In genomic region chr17:57697891-57698708, GRCh38 we compare ENCODE assay signal across 15 cellular contexts. TPM values are rescaled to one million over a fixed set of nuclear protein-coding genes. Genes with fewer than 3 reads are reported as not detected.
DNase-seq lines count a peak whose midpoint lies in the region; ATAC-seq and TF ChIP-seq lines count a peak whose summit lies in the region.
"Had no signal": no experiment of that assay in that cellular context is flagged by ENCODE, and none has a peak within 500 bp of the region (broad histone marks: within the 10 kb centered on the region; RNA-seq: fewer than 3 reads in every experiment).

No MANE protein-coding gene starts in this region.

- no peak for ATAC-seq in activated CD8-positive, alpha-beta memory T cell treated with anti-CD3 and anti-CD28 coated beads, Interleukin-2, amount 10 ng/mL, durations not matched to agents 7 days and 5 days
- ATAC-seq in effector memory CD8-positive, alpha-beta T cell (replicated peaks): peak; percentile 18
- no peak for ATAC-seq in left lung
- ATAC-seq: heart left ventricle, WTC11 had no signal

- peak; percentile 5 to 12 for DNase-seq in activated CD8-positive, alpha-beta memory T cell treated with anti-CD3 and anti-CD28 coated beads for 4 hours (ENCODE audit: low read depth in 2 of 2)
- DNase-seq in activated CD8-positive, alpha-beta memory T cell treated with anti-CD3 and anti-CD28 coated beads, Interleukin-2, amount 10 ng/mL, durations not matched to agents 7 days and 5 days: no peak
- DNase-seq in MV-4-11 (lab: John Stamatoyannopoulos, UW) (peak; percentile 68), NCI-H510A (lab: John Stamatoyannopoulos, UW) (no peak), activated gamma-delta T cell (lab: John Stamatoyannopoulos, UW) (no peak), left lung (no peak)
- DNase-seq in effector memory CD8-positive, alpha-beta T cell: no peak
- peak; percentile 11 for DNase-seq in stimulated activated CD4-positive, alpha-beta T cell treated with anti-CD3 and anti-CD28 coated beads, Interleukin-4, amount 100 ng/mL, for 1 hour
- DNase-seq: heart left ventricle, NCI-H2081, transverse colon had no signal

- H3K36me3 ChIP-seq in left lung: no peaks in the 10 kb centered on the region
- H3K36me3 ChIP-seq: ascending aorta, heart left ventricle, transverse colon had no signal

- H3K4me1 ChIP-seq in left lung: peaks cover 0 to 3% of the 10 kb centered on the region in 2 donors
- H3K4me1 ChIP-seq: ascending aorta had no signal

- intact Hi-C loops in left lung (cut with DNase I): no loop called here

- H3K27me3 Mint-ChIP-seq in activated CD8-positive, alpha-beta memory T cell treated with anti-CD3 and anti-CD28 coated beads, Interleukin-2, amount 10 ng/mL, durations not matched to agents 7 days and 5 days: no peaks in the 10 kb centered on the region
- H3K27me3 Mint-ChIP-seq in effector memory CD8-positive, alpha-beta T cell: no peaks in the 10 kb centered on the region
- H3K27me3 Mint-ChIP-seq: memory B cell had no signal

- no peak overlapping the region for H3K4me3 Mint-ChIP-seq in activated CD8-positive, alpha-beta memory T cell treated with anti-CD3 and anti-CD28 coated beads, Interleukin-2, amount 10 ng/mL, durations not matched to agents 7 days and 5 days
- no peak overlapping the region for H3K4me3 Mint-ChIP-seq in effector memory CD8-positive, alpha-beta T cell
- H3K4me3 Mint-ChIP-seq: memory B cell, WTC11 had no signal

- no peak for TF ChIP-seq CTCF in left lung (IDR thresholded peaks at IDR 0.05)

- CTCF ChIA-PET in activated CD8-positive, alpha-beta memory T cell treated with anti-CD3 and anti-CD28 coated beads, Interleukin-2, amount 10 ng/mL, durations not matched to agents 7 days and 5 days (lab: Charles Lee): no interaction called here

- peaks cover 5% of the 10 kb centered on the region for H3K9me3 Mint-ChIP-seq in activated CD8-positive, alpha-beta memory T cell treated with anti-CD3 and anti-CD28 coated beads, Interleukin-2, amount 10 ng/mL, durations not matched to agents 7 days and 5 days (ENCODE audit: low read depth)
- peaks cover 1 to 7% of the 10 kb centered on the region in 2 donors for H3K9me3 Mint-ChIP-seq in effector memory CD8-positive, alpha-beta T cell

- peaks cover 6% of the 10 kb centered on the region for H3K4me1 Mint-ChIP-seq in activated CD8-positive, alpha-beta memory T cell treated with anti-CD3 and anti-CD28 coated beads, Interleukin-2, amount 10 ng/mL, durations not matched to agents 7 days and 5 days
- H3K4me1 Mint-ChIP-seq in effector memory CD8-positive, alpha-beta T cell (ENCODE audit: low read depth in 2 of 2): peaks cover 6 to 13% of the 10 kb centered on the region in 2 donors
- H3K4me1 Mint-ChIP-seq: memory B cell had no signal

- H3K27ac Mint-ChIP-seq in activated CD8-positive, alpha-beta memory T cell treated with anti-CD3 and anti-CD28 coated beads, Interleukin-2, amount 10 ng/mL, durations not matched to agents 7 days and 5 days: no peak overlapping the region
- H3K27ac Mint-ChIP-seq in effector memory CD8-positive, alpha-beta T cell: no peak overlapping the region
- H3K27ac Mint-ChIP-seq: memory B cell, WTC11 had no signal

- H3K27me3 ChIP-seq in left lung: no peaks in the 10 kb centered on the region
- H3K27me3 ChIP-seq: ascending aorta, heart left ventricle, transverse colon had no signal

- H3K27ac ChIP-seq in left lung: no peak overlapping the region
- H3K27ac ChIP-seq: ascending aorta, heart left ventricle, transverse colon had no signal

- H3K36me3 Mint-ChIP-seq in activated CD8-positive, alpha-beta memory T cell treated with anti-CD3 and anti-CD28 coated beads, Interleukin-2, amount 10 ng/mL, durations not matched to agents 7 days and 5 days: peaks cover 6% of the 10 kb centered on the region
- H3K36me3 Mint-ChIP-seq in effector memory CD8-positive, alpha-beta T cell (ENCODE audit: insufficient read depth): peaks cover 5% of the 10 kb centered on the region

- no peaks in the 10 kb centered on the region for H3K9me3 ChIP-seq in left lung
- H3K9me3 ChIP-seq: ascending aorta, heart left ventricle, transverse colon had no signal

- H3K4me3 ChIP-seq in left lung: no peak overlapping the region
- H3K4me3 ChIP-seq: ascending aorta, heart left ventricle, transverse colon had no signal

RNA-seq across cellular contexts. Expression of gene CCDC182, which starts 47.0 kb away (rescaled TPM):
- not detected for total RNA-seq in activated CD8-positive, alpha-beta memory T cell treated with anti-CD3 and anti-CD28 coated beads, Interleukin-2, amount 10 ng/mL, durations not matched to agents 7 days and 5 days
- not detected for total RNA-seq in left lung
- total RNA-seq: ascending aorta, heart left ventricle, pulmonary artery endothelial cell, transverse colon, WTC11 had no signal

Comparison
In these comparisons a context has a peak if more than half of its experiments do, and no peak if none do; other contexts are left out.
1. DNase-seq: peak in activated CD8-positive, alpha-beta memory T cell treated with anti-CD3 and anti-CD28 coated beads for 4 hours (2 of 2), MV-4-11 (single experiment) and stimulated activated CD4-positive, alpha-beta T cell treated with anti-CD3 and anti-CD28 coated beads, Interleukin-4, amount 100 ng/mL, for 1 hour (single experiment); none in activated CD8-positive, alpha-beta memory T cell treated with anti-CD3 and anti-CD28 coated beads, Interleukin-2, amount 10 ng/mL, durations not matched to agents 7 days and 5 days (single experiment), effector memory CD8-positive, alpha-beta T cell (0 of 3), NCI-H510A (single experiment), activated gamma-delta T cell (single experiment) and left lung (0 of 2).